ENCODE assay signal across 8 cellular contexts in genomic region chr11:3797329-3798090, GRCh38. TPM values are rescaled to one million over a fixed set of nuclear protein-coding genes. Genes with fewer than 3 reads are reported as not detected.
DNase-seq lines count a peak whose midpoint lies in the region; ATAC-seq, FAIRE-seq and TF ChIP-seq lines count a peak whose summit lies in the region.

TSS of gene NUP98 (minus strand) at chr11:3797554. CDS start at chr11:3782117, 15,437 bp downstream.

- peaks cover 33 to 47% of the 10 kb centered on the region in 2 experiments for H3K79me2 ChIP-seq in H1 (ENCODE audit: control insufficient read depth in 1 of 2, insufficient read depth in 2 of 2, low read length in 2 of 2)

- ATAC-seq in GM21381 (IDR thresholded peaks at IDR 0.05; ENCODE audit: unreplicated experiment) = peak; percentile 92
- peak; percentile 97 for ATAC-seq in activated CD8-positive, alpha-beta memory T cell treated with anti-CD3 and anti-CD28 coated beads, Interleukin-2, amount 10 ng/mL, durations not matched to agents 7 days and 5 days
- peak; percentile 87 for ATAC-seq in memory B cell (ENCODE audit: low read depth)

- H2BK120ac ChIP-seq in H1 (replicated peaks; ENCODE audit: low read depth, low read length) = peak within 1 kb of the TSS; percentile 88

- peak within 1 kb of the TSS; percentile 89 for H3K4me3 Mint-ChIP-seq in activated CD8-positive, alpha-beta memory T cell treated with anti-CD3 and anti-CD28 coated beads, Interleukin-2, amount 10 ng/mL, durations not matched to agents 7 days and 5 days
- peak within 1 kb of the TSS; percentile 92 for H3K4me3 Mint-ChIP-seq in memory B cell

- H2AFZ ChIP-seq in H1 (ENCODE audit: low read length) = peak within 1 kb of the TSS; percentile 10; the same call in 1 of the 2 replicates

- peaks cover 38% of the 10 kb centered on the region for H3K4me1 Mint-ChIP-seq in activated CD8-positive, alpha-beta memory T cell treated with anti-CD3 and anti-CD28 coated beads, Interleukin-2, amount 10 ng/mL, durations not matched to agents 7 days and 5 days
- H3K4me1 Mint-ChIP-seq in memory B cell = peaks cover 15% of the 10 kb centered on the region

- DNase-seq in COR-L47 (lab: John Stamatoyannopoulos, UW) = peak; percentile 99
- DNase-seq in HUDEP-2 (lab: John Stamatoyannopoulos, UW; ENCODE audit: unreplicated experiment in 76 of 76) = peak in 75 of 76 experiments; percentile 85 to 100 (median 99)
- peak; percentile 100 for DNase-seq in NT2/D1 (ENCODE audit: low read depth, low spot score)
- DNase-seq in activated CD8-positive, alpha-beta memory T cell treated with anti-CD3 and anti-CD28 coated beads, Interleukin-2, amount 10 ng/mL, durations not matched to agents 7 days and 5 days = peak; percentile 100
- DNase-seq in H1 (ENCODE audit: low read depth in 1 of 2, low spot score in 2 of 2) = peak; percentile 99 to 100
- peak; percentile 98 to 100 for DNase-seq in memory B cell (ENCODE audit: low spot score in 2 of 2)
- DNase-seq in stimulated activated CD8-positive, alpha-beta memory T cell treated with anti-CD3 and anti-CD28 coated beads, Interleukin-12 subunit alpha, Interleukin-12 subunit beta, amount 100 ng/mL, for 24 hours (ENCODE audit: extremely low read depth) = peak; percentile 99

- peaks cover 6% of the 10 kb centered on the region; the same call in 1 of the 2 replicates for H3K79me1 ChIP-seq in H1 (ENCODE audit: low read depth, low read length)

- no peaks in the 10 kb centered on the region for H3K9me3 Mint-ChIP-seq in activated CD8-positive, alpha-beta memory T cell treated with anti-CD3 and anti-CD28 coated beads, Interleukin-2, amount 10 ng/mL, durations not matched to agents 7 days and 5 days (ENCODE audit: low read depth)
- H3K9me3 Mint-ChIP-seq in memory B cell = no peaks in the 10 kb centered on the region

- peak within 1 kb of the TSS; percentile 80 for H4K91ac ChIP-seq in H1 (replicated peaks; ENCODE audit: insufficient read length, low read length)

- peak within 1 kb of the TSS; percentile 81; the same call in 1 of the 2 replicates for H2BK5ac ChIP-seq in H1 (ENCODE audit: low read depth, low read length)

- H3K36me3 Mint-ChIP-seq in activated CD8-positive, alpha-beta memory T cell treated with anti-CD3 and anti-CD28 coated beads, Interleukin-2, amount 10 ng/mL, durations not matched to agents 7 days and 5 days = peaks cover 30% of the 10 kb centered on the region
- H3K36me3 Mint-ChIP-seq in memory B cell = peaks cover 3% of the 10 kb centered on the region

- H3K36me3 ChIP-seq in NT2/D1 (ENCODE audit: insufficient read depth, insufficient read length, low read length) = peaks cover 40% of the 10 kb centered on the region
- peaks cover 0 to 15% (median 8%) of the 10 kb centered on the region in 4 experiments; a peak in 6 of 8 replicates for H3K36me3 ChIP-seq in H1 (ENCODE audit: control insufficient read depth in 2 of 4, insufficient read depth in 4 of 4, low read length in 3 of 4)

- no peak for TF ChIP-seq CTCF in H1 (IDR thresholded peaks at IDR 0.05; ENCODE audit: control extremely low read depth in 1 of 3, insufficient read depth in 1 of 3, low read depth in 1 of 3, low read length in 3 of 3)

- peak within 1 kb of the TSS; percentile 93 for H3K18ac ChIP-seq in H1 (ENCODE audit: extremely low read depth, low read length)

- H3K4me1 ChIP-seq in NT2/D1 (ENCODE audit: insufficient read depth, insufficient read length) (no peaks in the 10 kb centered on the region), H1 (replicated peaks in 1 of 4; ENCODE audit: control insufficient read depth in 3 of 4, insufficient read depth in 4 of 4, low read length in 3 of 4) (peaks cover 0 to 5% (median 2%) of the 10 kb centered on the region in 4 experiments; a peak in 1 of 7 replicates)

- peak within 1 kb of the TSS; percentile 88 for H4K5ac ChIP-seq in H1 (ENCODE audit: insufficient read length, low read depth, low read length)

- H3K27ac ChIP-seq in H1 (ENCODE audit: low read depth, low read length) = peak within 1 kb of the TSS; percentile 88

- H3K4me3 ChIP-seq in NT2/D1 (ENCODE audit: insufficient read length, low read depth) = peak within 1 kb of the TSS; percentile 81
- H3K4me3 ChIP-seq in H1 (ENCODE audit: extremely low read depth in 1 of 4, insufficient read depth in 2 of 4, low read depth in 3 of 4, low read length in 4 of 4) = peak within 1 kb of the TSS; percentile 83 to 95 (median 93)

- H2AK5ac ChIP-seq in H1 (ENCODE audit: low read depth, low read length) = no peak within 1 kb of the TSS

- peak within 1 kb of the TSS; percentile 89 for H3K56ac ChIP-seq in H1 (replicated peaks; ENCODE audit: insufficient read length, low read depth, low read length)

- H3K9me3 ChIP-seq in NT2/D1 (ENCODE audit: insufficient read depth, low read length) (no peaks in the 10 kb centered on the region), H1 (ENCODE audit: insufficient read depth in 2 of 2, low read depth in 1 of 2, low read length in 1 of 2) (no peaks in the 10 kb centered on the region)

- CTCF ChIA-PET in activated CD8-positive, alpha-beta memory T cell treated with anti-CD3 and anti-CD28 coated beads, Interleukin-2, amount 10 ng/mL, durations not matched to agents 7 days and 5 days (lab: Charles Lee) = interaction anchor here (0.9 to 3.1 kb wide), 7 partner anchors 9 to 808 kb away, joined by 3 to 37 read pairs (median 4); partner anchors contain the start of genes PGAP2 and RHOG
- CTCF ChIA-PET in H1 (lab: Charles Lee; ENCODE audit: partially characterized antibody) = interaction anchor here (1.1 to 7.8 kb wide), 3 partner anchors 11 to 47 kb away, joined by 3 to 81 read pairs (median 3); partner anchors contain the start of gene PGAP2

- TF ChIP-seq RAD21 in H1 (IDR thresholded peaks at IDR 0.05 in 1 of 2, conservative IDR thresholded peaks at IDR 0.05 in 1 of 2; ENCODE audit: low read depth in 2 of 2, low read length in 2 of 2) = no peak

- no peaks in the 10 kb centered on the region for H3K27me3 ChIP-seq in NT2/D1 (ENCODE audit: insufficient read depth, insufficient read length)
- H3K27me3 ChIP-seq in H1 (replicated peaks in 1 of 4; ENCODE audit: control insufficient read depth in 3 of 4, extremely low read depth in 1 of 4, insufficient read depth in 3 of 4, low read length in 3 of 4) = no peaks in the 10 kb centered on the region

- no peaks in the 10 kb centered on the region for H3K27me3 Mint-ChIP-seq in activated CD8-positive, alpha-beta memory T cell treated with anti-CD3 and anti-CD28 coated beads, Interleukin-2, amount 10 ng/mL, durations not matched to agents 7 days and 5 days
- H3K27me3 Mint-ChIP-seq in memory B cell = no peaks in the 10 kb centered on the region

- H3K14ac ChIP-seq in H1 (ENCODE audit: insufficient read length) = no peak within 1 kb of the TSS

- no peak within 1 kb of the TSS for H2BK20ac ChIP-seq in H1 (ENCODE audit: low read length)

- peak within 1 kb of the TSS; percentile 99 for H3K9ac ChIP-seq in NT2/D1 (ENCODE audit: insufficient read length, low read depth)
- H3K9ac ChIP-seq in H1 (replicated peaks in 1 of 4; ENCODE audit: extremely low read depth in 1 of 4, low read depth in 3 of 4, low read length in 3 of 4) = peak within 1 kb of the TSS; percentile 68 to 89 (median 86)

- H3K23ac ChIP-seq in H1 (ENCODE audit: insufficient read length) = no peak within 1 kb of the TSS

- H3K27ac Mint-ChIP-seq in activated CD8-positive, alpha-beta memory T cell treated with anti-CD3 and anti-CD28 coated beads, Interleukin-2, amount 10 ng/mL, durations not matched to agents 7 days and 5 days = peak within 1 kb of the TSS; percentile 97
- peak within 1 kb of the TSS; percentile 95 for H3K27ac Mint-ChIP-seq in memory B cell

- no peak; a peak in 1 of 3 replicates for TF ChIP-seq EP300 in H1 (IDR thresholded peaks at IDR 0.05; ENCODE audit: borderline replicate concordance in 1 of 2, low read depth in 2 of 2, low read length in 2 of 2)

- H4K20me1 ChIP-seq in H1 (replicated peaks in 1 of 2; ENCODE audit: control insufficient read depth in 1 of 2, insufficient read depth in 2 of 2, low read length in 2 of 2) = peaks cover 13 to 18% of the 10 kb centered on the region in 2 experiments

- H3K23me2 ChIP-seq in H1 (ENCODE audit: low read depth, low read length) = peaks cover 7% of the 10 kb centered on the region

- H2BK12ac ChIP-seq in H1 (ENCODE audit: low read depth, low read length) = no peak within 1 kb of the TSS

- H4K8ac ChIP-seq in H1 (ENCODE audit: extremely low read depth, insufficient read depth, low read length) = peak within 1 kb of the TSS; percentile 96

- peak within 1 kb of the TSS; percentile 91 for H3K4ac ChIP-seq in H1 (replicated peaks; ENCODE audit: insufficient read length, low read depth, low read length)

- FAIRE-seq in H1 (lab: Jason Lieb, UNC) = peak; percentile 77

- H2BK15ac ChIP-seq in H1 (ENCODE audit: low read length) = no peak within 1 kb of the TSS

- peak within 1 kb of the TSS; percentile 84 to 86 for H3K4me2 ChIP-seq in H1 (ENCODE audit: insufficient read depth in 1 of 2, low read depth in 2 of 2, low read length in 2 of 2)

- WGBS in H1 (ENCODE audit: extremely low coverage in 1 of 2, insufficient coverage in 1 of 2, insufficient read length in 1 of 2, insufficient replicate concordance in 2 of 2, low coverage in 1 of 2, low lambda C conversion rate in 2 of 2, missing lambda C conversion rate in 1 of 2), 2 experiments = 0% methylated on average over 61 of the region's 86 CpGs; no CpG with 5 or more reads in 1 of the 2 experiments

- peak; percentile 90 to 97 for TF ChIP-seq POLR2A in H1 (IDR thresholded peaks at IDR 0.05; ENCODE audit: control extremely low read depth in 1 of 2, low read depth in 2 of 2, low read length in 2 of 2)

- POLR2A ChIA-PET in H1 (lab: Charles Lee; ENCODE audit: partially characterized antibody) = interaction anchor here (0.6 to 4.0 kb wide), 10 partner anchors 8 to 93 kb away, joined by 3 to 18 read pairs (median 4); partner anchors contain the start of gene PGAP2

TF ChIP-seq in H1, 55 proteins besides CTCF, POLR2A, EP300 and RAD21 (continues in another document):
- TF ChIP-seq SP4 (IDR thresholded peaks at IDR 0.05; ENCODE audit: low read length) (peak; percentile 18; the same call in 1 of the 2 replicates), JUND (IDR thresholded peaks at IDR 0.05; ENCODE audit: low read length) (peak; percentile 91), NANOG (IDR thresholded peaks at IDR 0.05; ENCODE audit: insufficient read depth, low read depth, low read length, poor library complexity, severe bottlenecking) (no peak), SIRT6 (IDR thresholded peaks at IDR 0.05; ENCODE audit: low read length) (no peak)

RNA-seq across cellular contexts. Expression of gene NUP98, which starts in this region (rescaled TPM):
- total RNA-seq in activated CD8-positive, alpha-beta memory T cell treated with anti-CD3 and anti-CD28 coated beads, Interleukin-2, amount 10 ng/mL, durations not matched to agents 7 days and 5 days = 100 to 1,000 TPM; 106 to 108 TPM
- total RNA-seq in H1 (2021; fragmentation: NEBNext Ultra II Directional; extraction: Animal tissue kit (Norgen Biotek cat#: 25700)) = 98.6 and 105 TPM in 2 replicates
- 243 and 261 TPM in 2 replicates for polyA plus RNA-seq in H1 (2011; rRNA removed)
- polyA plus RNA-seq in H1 (2011; cell fraction: cytosol; rRNA removed) = 159 TPM
- 309 TPM for polyA plus RNA-seq in H1 (2011; cell fraction: nucleus; rRNA removed)
- 49.4 to 93.4 TPM (median 84.2 TPM) in 4 replicates for polyA plus RNA-seq in H1 (2012, experiment 1 of 2)
- polyA plus RNA-seq in H1 (2012, experiment 2 of 2) = 12.2 TPM
- 75.9 TPM for polyA plus RNA-seq in H1 (2013, experiment 1 of 2)
- 67.4 TPM for polyA plus RNA-seq in H1 (2013, experiment 2 of 2)
- 379 and 432 TPM in 2 replicates for polyA minus RNA-seq in H1 (2011; rRNA and poly(A)+ RNA removed)
- polyA minus RNA-seq in H1 (2011; cell fraction: cytosol; rRNA and poly(A)+ RNA removed) = 119 TPM
- 161 TPM for polyA minus RNA-seq in H1 (2011; cell fraction: nucleus; rRNA and poly(A)+ RNA removed)

Comparison
In these comparisons a context has a peak if more than half of its experiments do, and no peak if none do; other contexts are left out.
1. Peak in every context shown above with its lines: DNase-seq, ATAC-seq, H3K4me3 ChIP-seq and H3K27ac ChIP-seq.